16 cellular contexts compared by ENCODE assay signal in genomic region chr7:34747176-34747781, GRCh38.
DNase-seq lines count a peak whose midpoint lies in the region; ATAC-seq, FAIRE-seq and TF ChIP-seq lines count a peak whose summit lies in the region.
"Had no signal": no experiment of that assay in that cellular context is flagged by ENCODE, and none has a peak within 500 bp of the region (broad histone marks: within the 10 kb centered on the region; RNA-seq: fewer than 3 reads in every experiment).

No MANE protein-coding gene starts in this region.

- H3K9me3 Mint-ChIP-seq in GM23338, result peaks cover 12% of the 10 kb centered on the region; the same call in 2 of the 3 replicates

- no peak overlapping the region for H3K27ac Mint-ChIP-seq in GM23338
- H3K27ac Mint-ChIP-seq: WTC11 had no signal

- BruUV-seq in OCI-LY7 (replicated peaks; lab: Mats Ljungman, UMichigan), result no TSS peak

- no peak overlapping the region for H3K4me3 Mint-ChIP-seq in GM23338
- H3K4me3 Mint-ChIP-seq: WTC11 had no signal

- H3K4me2 ChIP-seq in A549 (peak overlapping the region; percentile 71), OCI-LY7 (ENCODE audit: low read length) (no peak overlapping the region), GM23338 (no peak overlapping the region)

- TF ChIP-seq CTCF in A549 (IDR thresholded peaks at IDR 0.05) (no peak), OCI-LY7 (conservative IDR thresholded peaks at IDR 0.05; ENCODE audit: low read length) (no peak), GM10248 (IDR thresholded peaks at IDR 0.05; ENCODE audit: control extremely low read depth, extremely low read depth, low read depth, missing control alignments) (no peak), GM23338 (conservative IDR thresholded peaks at IDR 0.05; ENCODE audit: low read depth in 2 of 2) (no peak)

- TF ChIP-seq POLR2A in A549 (IDR thresholded peaks at IDR 0.05; ENCODE audit: low read length), result no peak

- H3K4me1 ChIP-seq in A549, result peaks cover 31% of the 10 kb centered on the region
- H3K4me1 ChIP-seq in OCI-LY7 (ENCODE audit: insufficient read depth, low read length, poor library complexity, severe bottlenecking), result no peaks in the 10 kb centered on the region
- no peaks in the 10 kb centered on the region for H3K4me1 ChIP-seq in GM23338 (ENCODE audit: insufficient read depth)

- peaks cover 4% of the 10 kb centered on the region; the same call in 2 of the 3 replicates for H3K36me3 Mint-ChIP-seq in GM23338 (ENCODE audit: low read depth)

- POLR2A ChIA-PET in A549 (lab: Yijun Ruan, JAX), result interaction anchor here (0.7 kb wide), 1 partner anchor 683 kb away, joined by 4 read pairs; no protein-coding TSS in a partner anchor
- POLR2A ChIA-PET in OCI-LY7 (lab: Charles Lee), result interaction anchor here (0.7 kb wide), 1 partner anchor 716 kb away, joined by 4 read pairs; no protein-coding TSS in a partner anchor
- POLR2A ChIA-PET in GM10248 (lab: Yijun Ruan, JAX), result no interaction called here

- peak overlapping the region; percentile 64 to 82 for H3K27ac ChIP-seq in A549
- no peak overlapping the region for H3K27ac ChIP-seq in OCI-LY7 (ENCODE audit: low read depth, low read length, poor library complexity, severe bottlenecking)
- no peak overlapping the region for H3K27ac ChIP-seq in GM23338 (ENCODE audit: low read depth)

- CTCF ChIA-PET in A549 (lab: Yijun Ruan, JAX), result interaction anchor here (0.9 to 1.1 kb wide), 2 partner anchors 10 to 289 kb away, joined by 3 read pairs; no protein-coding TSS in a partner anchor
- CTCF ChIA-PET in OCI-LY7 (lab: Charles Lee; ENCODE audit: unreplicated experiment), result no interaction called here
- CTCF ChIA-PET in GM10248 (lab: Yijun Ruan, JAX), result interaction anchor here (0.9 kb wide), 2 partner anchors 9 to 13 kb away, joined by 3 read pairs; no protein-coding TSS in a partner anchor

- no peak for FAIRE-seq in A549 (lab: Jason Lieb, UNC)

- H3K9me2 ChIP-seq in OCI-LY7 (ENCODE audit: insufficient read depth, low read length) (no peaks in the 10 kb centered on the region), GM23338 (ENCODE audit: insufficient read depth) (no peaks in the 10 kb centered on the region)

- no peaks in the 10 kb centered on the region for H3K4me1 Mint-ChIP-seq in GM23338

- no peak overlapping the region for H3K4me3 ChIP-seq in A549
- H3K4me3 ChIP-seq in OCI-LY7 (ENCODE audit: low read depth, low read length, poor library complexity, severe bottlenecking), result no peak overlapping the region
- no peak overlapping the region for H3K4me3 ChIP-seq in GM23338
- H3K4me3 ChIP-seq: mucosa of descending colon had no signal

- H4K20me1 ChIP-seq in OCI-LY7 (ENCODE audit: insufficient read depth, low read length) (no peaks in the 10 kb centered on the region), GM23338 (replicated peaks; ENCODE audit: insufficient read depth) (no peaks in the 10 kb centered on the region)

- 91% methylated on average over 8 of the region's 8 CpGs for WGBS in A549 (ENCODE audit: missing lambda C conversion rate)

- ATAC-seq in A549 (no peak), GM18502 (IDR thresholded peaks at IDR 0.05; ENCODE audit: poor library complexity, unreplicated experiment) (peak; percentile 45), HG02759 (IDR thresholded peaks at IDR 0.05; ENCODE audit: unreplicated experiment) (peak; percentile 48), GM23338 (no peak), sciatic nerve (no peak)

- TF ChIP-seq RAD21 in A549 (conservative IDR thresholded peaks at IDR 0.05 in 1 of 2, IDR thresholded peaks at IDR 0.05 in 1 of 2), result no peak

- H3K27me3 ChIP-seq in GM23338 (ENCODE audit: insufficient read depth), result no peaks in the 10 kb centered on the region

- H3K27me3 Mint-ChIP-seq in GM23338 (ENCODE audit: insufficient read depth, low read depth, poor library complexity), result peaks cover 2% of the 10 kb centered on the region

- H3K79me2 ChIP-seq in OCI-LY7 (ENCODE audit: insufficient read depth, low read depth, low read length), result no peaks in the 10 kb centered on the region
- H3K79me2 ChIP-seq in GM23338 (replicated peaks; ENCODE audit: insufficient read depth), result no peaks in the 10 kb centered on the region

- H3K9me3 ChIP-seq in A549 (peaks cover 11% of the 10 kb centered on the region; the same call in 2 of the 3 replicates), OCI-LY7 (ENCODE audit: low read length) (no peaks in the 10 kb centered on the region)
- H3K9me3 ChIP-seq: mucosa of descending colon had no signal

- no peaks in the 10 kb centered on the region for H3F3A ChIP-seq in GM23338 (replicated peaks; ENCODE audit: low read depth)

- TF ChIP-seq EP300 in A549 (IDR thresholded peaks at IDR 0.05), result no peak

- H2AFZ ChIP-seq in OCI-LY7 (ENCODE audit: low read length), result no peak overlapping the region
- no peak overlapping the region for H2AFZ ChIP-seq in GM23338

- intact Hi-C loops in OCI-LY7 (cut with micrococcal nuclease; ENCODE audit: unreplicated experiment), result no loop called here
- intact Hi-C loops in sciatic nerve (cut with DNase I), result no loop called here

- no peak for DNase-seq in A549 (ENCODE audit: low read depth in 1 of 2, low spot score in 1 of 2)
- peak; percentile 81 for DNase-seq in RPMI8226
- no peak for DNase-seq in OCI-LY7 (ENCODE audit: low spot score)
- DNase-seq in GM10248 (ENCODE audit: extremely low spot score), result no peak
- DNase-seq in GM23338 (ENCODE audit: low spot score), result no peak
- no peak for DNase-seq in sciatic nerve (ENCODE audit: low spot score)
- DNase-seq: central memory CD4-positive, alpha-beta T cell; effector memory CD4-positive, alpha-beta T cell; GDM1; NCI-H748 treated with DMSO at 0.1 percent for 48 hours; stimulated activated CD4-positive, alpha-beta T cell treated with anti-CD3 and anti-CD28 coated beads, Interleukin-2, amount 100 ng/mL, for 48 hours; T-helper 1 cell had no signal

- no peaks in the 10 kb centered on the region for H3K36me3 ChIP-seq in OCI-LY7 (ENCODE audit: insufficient read depth, low read length)
- no peaks in the 10 kb centered on the region for H3K36me3 ChIP-seq in GM23338 (ENCODE audit: insufficient read depth)

TF ChIP-seq in A549, 52 proteins besides CTCF, POLR2A, EP300 and RAD21:
- no peak for TF ChIP-seq HEYL (CRISPR knock-in tag; IDR thresholded peaks at IDR 0.05)
- TF ChIP-seq NR3C1 (IDR thresholded peaks at IDR 0.05), result no peak
- TF ChIP-seq HOXB13 (CRISPR knock-in tag; IDR thresholded peaks at IDR 0.05; ENCODE audit: low read depth), result no peak
- no peak for TF ChIP-seq GATA3 (IDR thresholded peaks at IDR 0.05; ENCODE audit: borderline replicate concordance)
- TF ChIP-seq, protein P1, sequence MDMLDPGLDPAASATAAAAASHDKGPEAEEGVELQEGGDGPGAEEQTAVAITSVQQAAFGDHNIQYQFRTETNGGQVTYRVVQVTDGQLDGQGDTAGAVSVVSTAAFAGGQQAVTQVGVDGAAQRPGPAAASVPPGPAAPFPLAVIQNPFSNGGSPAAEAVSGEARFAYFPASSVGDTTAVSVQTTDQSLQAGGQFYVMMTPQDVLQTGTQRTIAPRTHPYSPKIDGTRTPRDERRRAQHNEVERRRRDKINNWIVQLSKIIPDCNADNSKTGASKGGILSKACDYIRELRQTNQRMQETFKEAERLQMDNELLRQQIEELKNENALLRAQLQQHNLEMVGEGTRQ (IDR thresholded peaks at IDR 0.05), result no peak
- no peak for TF ChIP-seq EHMT2 (IDR thresholded peaks at IDR 0.05; ENCODE audit: low read depth)
- TF ChIP-seq SMC3 (IDR thresholded peaks at IDR 0.05), result no peak
- no peak for TF ChIP-seq POLR2AphosphoS2 (conservative IDR thresholded peaks at IDR 0.05; ENCODE audit: low read length)
- TF ChIP-seq MAFK (IDR thresholded peaks at IDR 0.05; ENCODE audit: partially characterized antibody), result no peak

TF ChIP-seq in GM23338, 12 proteins besides CTCF, POLR2A, EP300 and RAD21 (continues in another document):
- TF ChIP-seq ZNF331 (CRISPR knock-in tag; IDR thresholded peaks at IDR 0.05; ENCODE audit: low read depth), result no peak
- TF ChIP-seq ZNF114 (CRISPR knock-in tag; IDR thresholded peaks at IDR 0.05), result no peak
- no peak for TF ChIP-seq JUNB (IDR thresholded peaks at IDR 0.05; ENCODE audit: unreplicated experiment)
- TF ChIP-seq ETS1 (IDR thresholded peaks at IDR 0.05), result no peak
- no peak for TF ChIP-seq NANOG (IDR thresholded peaks at IDR 0.05; ENCODE audit: borderline replicate concordance)
- TF ChIP-seq POLR2AphosphoS5 (IDR thresholded peaks at IDR 0.05; ENCODE audit: low read depth), result no peak
- no peak for TF ChIP-seq EZH2 (IDR thresholded peaks at IDR 0.05; ENCODE audit: low read depth, unreplicated experiment)

Comparison
In these comparisons a context has a peak if more than half of its experiments do, and no peak if none do; other contexts are left out.
1. ATAC-seq: peak in GM18502 (single experiment) and HG02759 (single experiment); none in A549 (0 of 2), GM23338 (single experiment) and sciatic nerve (single experiment).
2. H3K27ac ChIP-seq: peak in A549 (2 of 2); none in OCI-LY7 (single experiment) and GM23338 (single experiment).